In genomic region chr17:49763735-49764558, GRCh38 we compare ENCODE assay signal across 1 cellular context.
TF ChIP-seq lines count a peak whose summit lies in the region.

Gene FAM117A (minus strand): TSS chr17:49764131. CDS start chr17:49764087, 44 bp downstream.

TF ChIP-seq in HepG2, 621 proteins besides CTCF, POLR2A, EP300 and RAD21 (continued from another document and continues in another):
- TF ChIP-seq FOXP4 (CRISPR knock-in tag; IDR thresholded peaks at IDR 0.05) (no peak), ZGPAT (CRISPR knock-in tag; IDR thresholded peaks at IDR 0.05) (no peak), RCOR2 (CRISPR knock-in tag; IDR thresholded peaks at IDR 0.05) (no peak), ERF (CRISPR knock-in tag; IDR thresholded peaks at IDR 0.05) (no peak), PHF5A (CRISPR knock-in tag; IDR thresholded peaks at IDR 0.05; ENCODE audit: low read depth, unreplicated experiment) (no peak), ZNF501 (CRISPR knock-in tag; IDR thresholded peaks at IDR 0.05) (no peak), USF2 (IDR thresholded peaks at IDR 0.05; ENCODE audit: low read depth, low read length) (peak; percentile 96), USF2 (CRISPR knock-in tag; IDR thresholded peaks at IDR 0.05; ENCODE audit: borderline replicate concordance) (peak; percentile 87; the same call in 1 of the 2 replicates), NCOA1 (CRISPR knock-in tag; IDR thresholded peaks at IDR 0.05) (no peak), CENPX (CRISPR knock-in tag; IDR thresholded peaks at IDR 0.05) (no peak), MED13 (CRISPR knock-in tag; IDR thresholded peaks at IDR 0.05) (no peak), CREB3 (CRISPR knock-in tag; IDR thresholded peaks at IDR 0.05) (no peak), GLMP (CRISPR knock-in tag; IDR thresholded peaks at IDR 0.05; ENCODE audit: borderline replicate concordance) (no peak), RBFOX2 (IDR thresholded peaks at IDR 0.05; ENCODE audit: low read depth, low read length) (peak; percentile 82), SALL2 (CRISPR knock-in tag; IDR thresholded peaks at IDR 0.05) (no peak), ZNF777 (CRISPR knock-in tag; IDR thresholded peaks at IDR 0.05) (no peak), ELF4 (CRISPR knock-in tag; IDR thresholded peaks at IDR 0.05; ENCODE audit: borderline replicate concordance) (no peak), SUZ12 (IDR thresholded peaks at IDR 0.05; ENCODE audit: low read depth, low read length) (no peak), ZNF614 (CRISPR knock-in tag; IDR thresholded peaks at IDR 0.05; ENCODE audit: borderline replicate concordance) (no peak), TRAFD1 (CRISPR knock-in tag; IDR thresholded peaks at IDR 0.05; ENCODE audit: borderline replicate concordance) (no peak), ZNF782 (CRISPR knock-in tag; IDR thresholded peaks at IDR 0.05; ENCODE audit: borderline replicate concordance) (no peak), ZNF605 (CRISPR knock-in tag; IDR thresholded peaks at IDR 0.05) (no peak), RXRB (CRISPR knock-in tag; IDR thresholded peaks at IDR 0.05; ENCODE audit: borderline replicate concordance) (no peak), SMARCE1 (IDR thresholded peaks at IDR 0.05; ENCODE audit: borderline replicate concordance) (no peak), TGIF2 (CRISPR knock-in tag; IDR thresholded peaks at IDR 0.05) (0 out of 2 replicates have a peak, but pooled peaks have one; percentile 57), MAFF (IDR thresholded peaks at IDR 0.05; ENCODE audit: low read depth, low read length) (no peak), ZNF207 (IDR thresholded peaks at IDR 0.05; ENCODE audit: borderline replicate concordance) (no peak; the same call in 1 of the 2 replicates), ZNF335 (CRISPR knock-in tag; IDR thresholded peaks at IDR 0.05) (no peak; the same call in 1 of the 2 replicates), ZNF101 (CRISPR knock-in tag; IDR thresholded peaks at IDR 0.05; ENCODE audit: borderline replicate concordance, low read depth) (no peak), ZNF788 (CRISPR knock-in tag; IDR thresholded peaks at IDR 0.05; ENCODE audit: borderline replicate concordance) (no peak), ZEB1 (IDR thresholded peaks at IDR 0.05; ENCODE audit: insufficient replicate concordance, low read depth) (no peak), ZSCAN29 (CRISPR knock-in tag; conservative IDR thresholded peaks at IDR 0.05) (no peak), IKZF4 (CRISPR knock-in tag; IDR thresholded peaks at IDR 0.05; ENCODE audit: borderline replicate concordance, low read depth, not compliant biosample characterization) (no peak), ATAD3A (CRISPR knock-in tag; IDR thresholded peaks at IDR 0.05) (no peak), ZNF747 (CRISPR knock-in tag; IDR thresholded peaks at IDR 0.05; ENCODE audit: borderline replicate concordance) (no peak), CEBPB (IDR thresholded peaks at IDR 0.05; ENCODE audit: borderline replicate concordance, low read depth, low read length) (no peak), ATF6 (CRISPR knock-in tag; conservative IDR thresholded peaks at IDR 0.05) (no peak), THAP7 (CRISPR knock-in tag; IDR thresholded peaks at IDR 0.05) (no peak), ZKSCAN1 (IDR thresholded peaks at IDR 0.05; ENCODE audit: low read length) (no peak), ZNF205 (CRISPR knock-in tag; IDR thresholded peaks at IDR 0.05) (no peak), ZNF263 (CRISPR knock-in tag; IDR thresholded peaks at IDR 0.05) (no peak), GMEB1 (CRISPR knock-in tag; IDR thresholded peaks at IDR 0.05; ENCODE audit: borderline replicate concordance) (no peak; the same call in 1 of the 2 replicates), TEAD2 (CRISPR knock-in tag; IDR thresholded peaks at IDR 0.05) (no peak), KAT8 (CRISPR knock-in tag; IDR thresholded peaks at IDR 0.05) (peak; percentile 43; the same call in 1 of the 2 replicates), ZBTB14 (CRISPR knock-in tag; IDR thresholded peaks at IDR 0.05) (no peak), SOX6 (IDR thresholded peaks at IDR 0.05) (no peak), SOX6 (CRISPR knock-in tag; IDR thresholded peaks at IDR 0.05) (peak; percentile 2; the same call in 1 of the 2 replicates)
